Comparison of ENCODE assay signal across 8 cellular contexts in the genomic region with DNA sequence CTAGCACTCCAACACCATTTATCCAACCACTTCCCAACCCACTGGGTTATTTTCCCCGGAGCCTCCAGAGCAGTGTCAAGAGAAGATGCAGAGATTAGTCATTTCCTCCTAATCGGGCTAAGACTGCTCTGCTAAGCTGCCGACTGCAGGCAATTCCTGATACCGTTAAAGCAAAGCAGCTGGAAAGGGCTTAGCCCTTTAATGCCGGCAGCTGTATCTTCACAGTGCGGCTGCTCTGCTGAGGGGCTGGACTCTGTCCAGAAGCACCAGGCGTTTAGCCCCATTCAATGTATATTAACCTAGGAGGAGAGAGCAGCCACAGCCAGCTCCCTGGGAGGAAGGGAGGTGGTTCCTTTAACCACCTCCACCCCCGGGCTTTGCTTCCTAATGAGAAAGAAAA. TPM values are rescaled to one million over a fixed set of nuclear protein-coding genes. Genes with fewer than 3 reads are reported as not detected.
DNase-seq lines count a peak whose midpoint lies in the region; ATAC-seq lines count a peak whose summit lies in the region.

No MANE protein-coding gene starts in this region.

- H3K36me3 Mint-ChIP-seq in T-helper 17 cell (ENCODE audit: low read depth): no peaks in the 10 kb centered on the region
- H3K36me3 Mint-ChIP-seq in activated CD4-positive, alpha-beta T cell treated with anti-CD3 and anti-CD28 coated beads for 36 hours (ENCODE audit: low read depth): peaks cover 10% of the 10 kb centered on the region

- H3K4me3 Mint-ChIP-seq in T-helper 17 cell: no peak overlapping the region
- no peak overlapping the region for H3K4me3 Mint-ChIP-seq in activated CD4-positive, alpha-beta T cell treated with anti-CD3 and anti-CD28 coated beads for 36 hours

- no peaks in the 10 kb centered on the region for H3K27me3 ChIP-seq in ACC112 (ENCODE audit: insufficient read depth, low read length)
- no peaks in the 10 kb centered on the region for H3K27me3 ChIP-seq in adipocyte (replicated peaks; ENCODE audit: control insufficient read depth, insufficient read depth, low read length)

- no peak overlapping the region for H3K27ac Mint-ChIP-seq in T-helper 17 cell
- no peak overlapping the region for H3K27ac Mint-ChIP-seq in activated CD4-positive, alpha-beta T cell treated with anti-CD3 and anti-CD28 coated beads for 36 hours

- H3K9me3 ChIP-seq in adipocyte (ENCODE audit: control insufficient read depth, low read length) (no peaks in the 10 kb centered on the region), T-helper 17 cell (ENCODE audit: control insufficient read depth, low read length, poor library complexity, severe bottlenecking) (no peaks in the 10 kb centered on the region)

- CTCF ChIA-PET in activated CD4-positive, alpha-beta T cell treated with anti-CD3 and anti-CD28 coated beads for 36 hours (lab: Charles Lee): interaction anchor here (0.5 to 10.5 kb wide), 7 partner anchors 16 to 1464 kb away, joined by 3 to 98 read pairs (median 3); no protein-coding TSS in a partner anchor

- H3K4me1 ChIP-seq in ACC112 (ENCODE audit: control insufficient read depth, insufficient read depth, low read length, unreplicated experiment): peaks cover 25% of the 10 kb centered on the region
- peaks cover 10% of the 10 kb centered on the region for H3K4me1 ChIP-seq in adipocyte (ENCODE audit: control insufficient read depth, insufficient read depth, low read length)

- DNase-seq in HPDE6-E6E7 (ENCODE audit: extremely low spot score) (peak; percentile 54), adipocyte (ENCODE audit: low read depth) (peak; percentile 84), iris pigment epithelial cell (ENCODE audit: low read depth) (peak; percentile 89), T-helper 17 cell (no peak), NCI-H748 (lab: John Stamatoyannopoulos, UW; ENCODE audit: unreplicated experiment) (no peak), iPS-NIHi7 (ENCODE audit: extremely low spot score) (no peak)
- DNase-seq in activated CD4-positive, alpha-beta T cell treated with anti-CD3 and anti-CD28 coated beads for 36 hours: no peak

- no peaks in the 10 kb centered on the region for H3K27me3 Mint-ChIP-seq in T-helper 17 cell
- no peaks in the 10 kb centered on the region for H3K27me3 Mint-ChIP-seq in activated CD4-positive, alpha-beta T cell treated with anti-CD3 and anti-CD28 coated beads for 36 hours

- peaks cover 4% of the 10 kb centered on the region for H3K4me1 Mint-ChIP-seq in T-helper 17 cell
- peaks cover 6% of the 10 kb centered on the region for H3K4me1 Mint-ChIP-seq in activated CD4-positive, alpha-beta T cell treated with anti-CD3 and anti-CD28 coated beads for 36 hours

- H3K36me3 ChIP-seq in ACC112 (ENCODE audit: insufficient read depth, low read length) (peaks cover 4% of the 10 kb centered on the region; the same call in 1 of the 2 replicates), adipocyte (ENCODE audit: control insufficient read depth, insufficient read depth, low read length, severe bottlenecking) (no peaks in the 10 kb centered on the region)

- H3K79me2 ChIP-seq in ACC112 (ENCODE audit: control insufficient read depth, insufficient read depth, low read length, unreplicated experiment): no peaks in the 10 kb centered on the region

- peak overlapping the region; percentile 4 for H2AFZ ChIP-seq in ACC112 (ENCODE audit: low read length, unreplicated experiment)

- POLR2A ChIA-PET in activated CD4-positive, alpha-beta T cell treated with anti-CD3 and anti-CD28 coated beads for 36 hours (lab: Charles Lee): interaction anchor here (0.7 kb wide), 1 partner anchor 911 kb away, joined by 3 read pairs; no protein-coding TSS in a partner anchor

- no peak overlapping the region for H3K4me3 ChIP-seq in ACC112 (ENCODE audit: low read depth, low read length)
- H3K4me3 ChIP-seq in adipocyte (ENCODE audit: low read length): peak overlapping the region; percentile 58

- ATAC-seq in T-helper 17 cell: no peak
- ATAC-seq in activated CD4-positive, alpha-beta T cell treated with anti-CD3 and anti-CD28 coated beads for 36 hours: no peak

- H3K9me3 Mint-ChIP-seq in activated CD4-positive, alpha-beta T cell treated with anti-CD3 and anti-CD28 coated beads for 36 hours (ENCODE audit: low read depth): no peaks in the 10 kb centered on the region

- peak overlapping the region; percentile 49 for H3K27ac ChIP-seq in ACC112 (ENCODE audit: low read depth, low read length)

- peak overlapping the region; percentile 47 for H3K9ac ChIP-seq in adipocyte (ENCODE audit: low read length)

- intact Hi-C loops in activated CD4-positive, alpha-beta T cell treated with anti-CD3 and anti-CD28 coated beads for 36 hours (cut with DNase I, micrococcal nuclease): no loop called here

RNA-seq across cellular contexts. Expression of a gene that starts 11.1 kb away (rescaled TPM):
- total RNA-seq in T-helper 17 cell: not detected
- total RNA-seq in activated CD4-positive, alpha-beta T cell treated with anti-CD3 and anti-CD28 coated beads for 36 hours: not detected

RNA-seq across cellular contexts. Expression of a gene that starts 22.2 kb away (rescaled TPM):
- total RNA-seq in T-helper 17 cell: not detected
- not detected for total RNA-seq in activated CD4-positive, alpha-beta T cell treated with anti-CD3 and anti-CD28 coated beads for 36 hours

RNA-seq across cellular contexts. Expression of a gene that starts 33.4 kb away (rescaled TPM):
- not detected for total RNA-seq in T-helper 17 cell
- total RNA-seq in activated CD4-positive, alpha-beta T cell treated with anti-CD3 and anti-CD28 coated beads for 36 hours: not detected

RNA-seq across cellular contexts. Expression of a gene that starts 41.4 kb away (rescaled TPM):
- 1 to 10 TPM; 6.8 to 7.3 TPM for total RNA-seq in T-helper 17 cell
- total RNA-seq in activated CD4-positive, alpha-beta T cell treated with anti-CD3 and anti-CD28 coated beads for 36 hours: 100 to 1,000 TPM in 1 of 2 experiments, 10 to 100 TPM in 1; 99.7 to 118 TPM

Comparison
In these comparisons a context has a peak if more than half of its experiments do, and no peak if none do; other contexts are left out.
1. DNase-seq: peak in HPDE6-E6E7 (single experiment), adipocyte (single experiment) and iris pigment epithelial cell (single experiment); none in T-helper 17 cell (0 of 3), NCI-H748 (single experiment), iPS-NIHi7 (single experiment) and activated CD4-positive, alpha-beta T cell treated with anti-CD3 and anti-CD28 coated beads for 36 hours (single experiment).